ENCODE assay signal across 18 cellular contexts in genomic region chr6:106685833-106686232, GRCh38.
"Had no signal": no experiment of that assay in that cellular context is flagged by ENCODE, and none has a peak within 500 bp of the region (broad histone marks: within the 10 kb centered on the region; RNA-seq: fewer than 3 reads in every experiment).

No MANE protein-coding gene starts in this region.

- ATAC-seq: activated T-helper 17 cell treated with anti-CD3 and anti-CD28 coated beads, Interleukin-2, amount 50 U/mL, for 72 hours; foreskin keratinocyte; left lobe of liver; stimulated activated naive B cell treated with anti-CD40 and anti-IgM and Interleukin-4, amounts not matched to agents 10 μg/mL and 1 μg/mL and 100 μg/mL, for 72 hours; WTC11 had no signal

- H3K4me1 ChIP-seq: foreskin keratinocyte, sigmoid colon had no signal

- H3K36me3 ChIP-seq: sigmoid colon, spleen had no signal

- H3K27ac ChIP-seq: foreskin keratinocyte, sigmoid colon, spleen had no signal

- H3K9me3 ChIP-seq: sigmoid colon, spleen had no signal

- H3K4me3 ChIP-seq: lung, sigmoid colon, spleen had no signal

- DNase-seq: activated CD4-positive, alpha-beta memory T cell treated with anti-CD3 and anti-CD28 coated beads, Interleukin-2, amount 10 ng/mL, durations not matched to agents 7 days and 5 days; activated CD4-positive, alpha-beta T cell treated with anti-CD3 and anti-CD28 coated beads for 48 hours; activated naive CD4-positive, alpha-beta T cell treated with Interleukin-2 at 50 U/mL for 16 hours; activated T-cell treated with anti-CD3 and anti-CD28 coated beads, Interleukin-2, amount 50 U/mL, for 1 hour; dermis blood vessel endothelial cell; effector memory CD4-positive, alpha-beta T cell; kidney; sigmoid colon; spleen; stimulated activated CD4-positive, alpha-beta T cell treated with anti-CD3 and anti-CD28 coated beads, Interleukin-4, amount 100 ng/mL, for 4 hours; stimulated activated naive B cell treated with anti-CD40 and anti-IgM and Interleukin-4, amounts not matched to agents 10 μg/mL and 1 μg/mL and 100 μg/mL, for 72 hours; SW 1271 had no signal

- H3K27me3 ChIP-seq: foreskin keratinocyte, sigmoid colon, spleen had no signal

- FAIRE-seq: kidney, TTC549 had no signal
